Comparison of ENCODE assay signal across 8 cellular contexts in genomic region chr3:11944052-11944673, GRCh38.
DNase-seq lines count a peak whose midpoint lies in the region; FAIRE-seq lines count a peak whose summit lies in the region.

No MANE protein-coding gene starts in this region.

- H3K9me3 Mint-ChIP-seq in immature natural killer cell, result peaks cover 0 to 13% (median 1%) of the 10 kb centered on the region in 6 donors

- no peaks in the 10 kb centered on the region for H3K36me3 Mint-ChIP-seq in immature natural killer cell

- no peak overlapping the region for H3K27ac Mint-ChIP-seq in immature natural killer cell

- FAIRE-seq in TTC549 (lab: Jason Lieb, UNC) (peak; percentile 52), urothelium cell line (lab: Jason Lieb, UNC) (peak; percentile 80)

- no peak overlapping the region for H3K4me3 Mint-ChIP-seq in immature natural killer cell

- peak; percentile 46 for DNase-seq in COR-L47 (lab: John Stamatoyannopoulos, UW)
- peak; percentile 1 for DNase-seq in HPDE6-E6E7 (ENCODE audit: extremely low spot score)
- peak; percentile 52 for DNase-seq in iPS DF 19.7 (ENCODE audit: low read depth, low spot score)
- peak; percentile 67 for DNase-seq in urothelium cell line (ENCODE audit: low spot score)
- no peak for DNase-seq in NOMO-1 (lab: John Stamatoyannopoulos, UW; ENCODE audit: unreplicated experiment in 2 of 2)
- DNase-seq in DMS153 (lab: John Stamatoyannopoulos, UW), result no peak
- no peak for DNase-seq in immature natural killer cell

- H3K4me1 Mint-ChIP-seq in immature natural killer cell, result no peaks in the 10 kb centered on the region

- no peaks in the 10 kb centered on the region for H3K27me3 Mint-ChIP-seq in immature natural killer cell (ENCODE audit: low read depth in 3 of 3)

Comparison
In these comparisons a context has a peak if more than half of its experiments do, and no peak if none do; other contexts are left out.
1. DNase-seq: peak in COR-L47 (single experiment), HPDE6-E6E7 (single experiment), iPS DF 19.7 (single experiment) and urothelium cell line (single experiment); none in NOMO-1 (0 of 2), DMS153 (single experiment) and immature natural killer cell (0 of 3).